ENCODE assay signal across 27 cellular contexts in the genomic region with DNA sequence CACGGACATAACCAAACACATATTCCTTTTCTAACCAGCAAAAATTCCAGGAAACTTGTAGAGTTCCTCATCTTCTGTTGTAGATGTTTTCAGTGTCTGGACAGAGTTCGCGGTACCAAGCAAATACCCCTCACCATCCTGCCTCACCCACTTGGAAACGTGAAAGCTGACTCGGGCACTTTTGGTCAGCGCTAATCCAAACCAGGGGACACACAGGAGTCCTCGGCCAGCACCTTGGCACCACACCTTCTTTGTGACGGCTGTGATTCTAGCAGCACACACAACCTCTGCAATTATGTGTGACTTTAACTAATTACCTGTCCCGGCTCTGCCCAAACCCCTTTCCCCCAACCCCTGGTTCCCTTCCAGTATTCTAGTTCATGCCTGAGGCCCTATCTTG.
"Had no signal": no experiment of that assay in that cellular context is flagged by ENCODE, and none has a peak within 500 bp of the region (broad histone marks: within the 10 kb centered on the region; RNA-seq: fewer than 3 reads in every experiment).

No MANE protein-coding gene starts in this region.

- H3K27ac ChIP-seq: coronary artery, esophagus squamous epithelium, heart right ventricle, left ventricle myocardium inferior, psoas muscle, sigmoid colon, stomach, tibial artery, vagina had no signal

- H3K9me3 Mint-ChIP-seq: immature natural killer cell; stimulated activated effector memory CD8-positive, alpha-beta T cell treated with anti-CD3 and anti-CD28 coated beads, Interleukin-12 subunit alpha, Interleukin-12 subunit beta, amount 100 ng/mL, for 72 hours had no signal

- H3K4me1 Mint-ChIP-seq: immature natural killer cell; memory B cell; naive B cell; nephron progenitor cell; stimulated activated effector memory CD8-positive, alpha-beta T cell treated with anti-CD3 and anti-CD28 coated beads, Interleukin-12 subunit alpha, Interleukin-12 subunit beta, amount 100 ng/mL, for 72 hours had no signal

- H3K9me3 ChIP-seq: psoas muscle, sigmoid colon, tibial artery, vagina had no signal

- H3K4me3 Mint-ChIP-seq: immature natural killer cell; memory B cell; naive B cell; nephron progenitor cell; stimulated activated effector memory CD8-positive, alpha-beta T cell treated with anti-CD3 and anti-CD28 coated beads, Interleukin-12 subunit alpha, Interleukin-12 subunit beta, amount 100 ng/mL, for 72 hours had no signal

- DNase-seq: dermis blood vessel endothelial cell; effector memory CD4-positive, alpha-beta T cell; erythroblast; esophagus squamous epithelium; foreskin melanocyte; glutamatergic neuron; heart right ventricle; hypothalamus; immature natural killer cell; islet precursor cell; left ventricle myocardium inferior; naive B cell; nephron progenitor cell; nucleus accumbens; psoas muscle; right cardiac atrium; sigmoid colon; stimulated activated CD4-positive, alpha-beta T cell treated with anti-CD3 and anti-CD28 coated beads, Interleukin-2, amount 100 ng/mL, for 24 hours; stimulated activated CD4-positive, alpha-beta T cell treated with anti-CD3 and anti-CD28 coated beads, Interleukin-4, amount 100 ng/mL, for 24 hours; stimulated activated naive CD4-positive, alpha-beta T cell treated with Interleukin-2 at 50 U/mL for 16 hours; stomach; tibial artery had no signal

- H3K4me3 ChIP-seq: coronary artery, esophagus squamous epithelium, heart right ventricle, left ventricle myocardium inferior, lung, psoas muscle, sigmoid colon, stomach, tibial artery, vagina had no signal

- H3K27ac Mint-ChIP-seq: memory B cell; naive B cell; stimulated activated effector memory CD8-positive, alpha-beta T cell treated with anti-CD3 and anti-CD28 coated beads, Interleukin-12 subunit alpha, Interleukin-12 subunit beta, amount 100 ng/mL, for 72 hours had no signal

- H3K4me1 ChIP-seq: heart right ventricle, left ventricle myocardium inferior, psoas muscle, sigmoid colon, tibial artery, vagina had no signal

- ATAC-seq: heart right ventricle; psoas muscle; right cardiac atrium; stimulated activated effector memory CD8-positive, alpha-beta T cell treated with anti-CD3 and anti-CD28 coated beads, Interleukin-12 subunit alpha, Interleukin-12 subunit beta, amount 100 ng/mL, for 72 hours had no signal

- H3K36me3 ChIP-seq: sigmoid colon had no signal

- H3K27me3 ChIP-seq: esophagus squamous epithelium, heart right ventricle, sigmoid colon, stomach, tibial artery, vagina had no signal

- H3K27me3 Mint-ChIP-seq: memory B cell, naive B cell had no signal
